In the genomic region with DNA sequence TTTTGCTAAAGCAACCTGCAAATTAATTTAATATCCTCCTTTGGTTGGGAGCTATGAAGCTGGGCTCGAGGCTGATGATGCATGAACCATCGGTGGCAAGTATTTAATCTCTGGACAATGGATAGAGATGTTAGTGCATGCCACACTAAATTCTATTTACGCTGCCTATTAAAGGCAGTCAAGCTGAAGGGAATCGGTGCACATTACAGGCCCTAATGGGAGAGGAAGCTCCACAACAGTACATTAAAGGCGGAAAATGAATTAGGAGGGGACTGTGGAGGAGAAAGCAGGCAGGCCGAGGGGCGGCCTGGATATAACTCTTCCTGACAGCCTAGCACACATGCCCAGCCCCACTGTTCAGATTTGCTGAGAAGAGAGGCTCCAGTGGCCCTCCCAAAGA, we compare ENCODE assay signal across 33 cellular contexts.
"Had no signal": no experiment of that assay in that cellular context is flagged by ENCODE, and none has a peak within 500 bp of the region (broad histone marks: within the 10 kb centered on the region; RNA-seq: fewer than 3 reads in every experiment).

No MANE protein-coding gene starts in this region.

- H3K36me3 ChIP-seq: Peyer's patch had no signal

- DNase-seq: activated B cell treated with CpG ODN at 0.5 μM for 24 hours; activated CD4-positive, alpha-beta memory T cell treated with anti-CD3 and anti-CD28 coated beads for 36 hours; activated CD4-positive, alpha-beta T cell treated with anti-CD3 and anti-CD28 coated beads for 4 hours; activated CD4-positive, alpha-beta T cell treated with anti-CD3 and anti-CD28 coated beads, Interleukin-2, amount 50 U/mL, for 1 hour; activated CD4-positive, CD25-positive, alpha-beta regulatory T cell treated with anti-CD3 and anti-CD28 coated beads, Interleukin-2, amount 50 U/mL, for 72 hours; activated CD8-positive, alpha-beta memory T cell treated with anti-CD3 and anti-CD28 coated beads, Interleukin-2, amount 50 U/mL, for 4 hours; activated gamma-delta T cell treated with Interleukin-2 at 50 U/mL for 16 hours; activated naive CD4-positive, alpha-beta T cell treated with anti-CD3 and anti-CD28 coated beads for 36 hours; activated naive CD8-positive, alpha-beta T cell treated with anti-CD3 and anti-CD28 coated beads, Interleukin-2, amount 50 U/mL, for 24 hours; activated T-cell treated with anti-CD3 and anti-CD28 coated beads for 4 hours; activated T-cell treated with anti-CD3 and anti-CD28 coated beads, Interleukin-2, amount 50 U/mL, for 4 hours; anterior cingulate cortex; central memory CD4-positive, alpha-beta T cell; NCI-H1105; NCI-H1436 treated with DMSO at 0.1 percent for 48 hours; NCI-H1694 treated with DMSO at 0.1 percent for 48 hours; NCI-H2029; NCI-H2107; NCI-H2171; NCI-H226; NCI-H446 treated with DMSO at 0.1 percent for 48 hours; NCI-H69; NK-92 treated with Interleukin-12 subunit alpha and Interleukin-12 subunit beta, amount 100 ng/mL, for 24 hours; PC-3; Peyer's patch; RPMI8226; SIG-M5; SW 1271; T-helper 1 cell; T-helper 2 cell; T-helper 9 cell had no signal

- H3K27me3 ChIP-seq: Peyer's patch had no signal

- ATAC-seq: activated naive CD8-positive, alpha-beta T cell treated with anti-CD3 and anti-CD28 coated beads, Interleukin-2, amount 50 U/mL, for 24 hours; activated T-cell treated with anti-CD3 and anti-CD28 coated beads, Interleukin-2, amount 50 U/mL, for 4 hours; K562; PC-3 had no signal

- H3K4me3 ChIP-seq: K562, Peyer's patch had no signal

- H3K9me3 ChIP-seq: Peyer's patch had no signal

- H3K4me1 ChIP-seq: Peyer's patch had no signal

- H3K27ac ChIP-seq: Peyer's patch, VCaP had no signal
